In the genomic region with DNA sequence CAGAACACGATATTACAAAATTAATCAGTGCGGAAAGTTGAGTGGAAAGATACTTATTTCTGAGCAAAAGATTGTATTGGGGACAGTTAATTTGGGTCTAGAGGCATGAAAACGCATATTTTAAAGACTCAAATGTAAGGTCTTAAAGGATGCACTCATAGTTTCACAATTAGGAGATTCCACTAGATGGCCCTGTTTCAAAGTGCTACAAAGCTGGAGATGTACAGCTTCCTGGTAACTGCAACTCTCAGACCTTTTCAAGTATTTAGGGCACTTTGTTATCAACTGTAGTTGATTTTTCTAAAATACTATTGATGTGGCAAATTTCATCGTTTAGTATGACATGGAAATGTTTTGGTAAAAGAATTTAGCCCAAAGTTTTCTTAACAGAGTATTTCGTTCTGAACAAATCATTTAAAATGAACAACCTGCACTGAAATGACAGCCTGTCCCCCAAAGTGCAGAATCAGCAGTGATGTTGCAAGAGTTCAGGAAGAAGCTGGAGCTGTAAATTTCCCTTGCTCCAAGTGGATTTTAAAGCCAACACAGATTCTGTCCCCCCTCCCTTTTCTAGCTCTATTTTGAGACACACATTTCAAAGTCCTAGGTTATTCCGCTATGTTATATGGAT, we compare ENCODE assay signal across 8 cellular contexts. TPM values are rescaled to one million over a fixed set of nuclear protein-coding genes. Genes with fewer than 3 reads are reported as not detected.
DNase-seq lines count a peak whose midpoint lies in the region; ATAC-seq, FAIRE-seq and TF ChIP-seq lines count a peak whose summit lies in the region.

No MANE protein-coding gene starts in this region.

- no peaks in the 10 kb centered on the region for H3K36me3 ChIP-seq in kidney (ENCODE audit: control insufficient read depth in 1 of 2, insufficient read depth in 2 of 2, low read length in 2 of 2)

- no peak overlapping the region for H3K9ac ChIP-seq in kidney (ENCODE audit: low read length in 2 of 2)

- no peaks in the 10 kb centered on the region for H3K36me3 Mint-ChIP-seq in activated naive CD8-positive, alpha-beta T cell treated with anti-CD3 and anti-CD28 coated beads, Interleukin-2, amount 50 U/mL, for 24 hours (ENCODE audit: low read depth)

- intact Hi-C loops in kidney (cut with DNase I) = loop anchor here (10.0 kb wide), 1 partner anchor 376 kb away; no protein-coding TSS in a partner anchor

- no peak overlapping the region for H3K4me3 ChIP-seq in kidney (ENCODE audit: low read length in 2 of 2)

- peaks cover 19% of the 10 kb centered on the region for H3K27me3 Mint-ChIP-seq in activated naive CD8-positive, alpha-beta T cell treated with anti-CD3 and anti-CD28 coated beads, Interleukin-2, amount 50 U/mL, for 24 hours

- DNase-seq in DMS153 (lab: John Stamatoyannopoulos, UW) (peak; percentile 11), NCI-H1092 (lab: John Stamatoyannopoulos, UW) (peak; percentile 0), kidney (no peak), T-helper 9 cell (no peak)
- DNase-seq in activated naive CD8-positive, alpha-beta T cell treated with anti-CD3 and anti-CD28 coated beads, Interleukin-2, amount 50 U/mL, for 24 hours = no peak

- ATAC-seq in GM21576 (IDR thresholded peaks at IDR 0.05; ENCODE audit: unreplicated experiment) = peak; percentile 63
- ATAC-seq in activated naive CD8-positive, alpha-beta T cell treated with anti-CD3 and anti-CD28 coated beads, Interleukin-2, amount 50 U/mL, for 24 hours = peak; percentile 72
- no peak for ATAC-seq in GM18909 (IDR thresholded peaks at IDR 0.05; ENCODE audit: poor library complexity, unreplicated experiment)
- ATAC-seq in HG03280 (IDR thresholded peaks at IDR 0.05; ENCODE audit: unreplicated experiment) = no peak

- H3K27ac Mint-ChIP-seq in activated naive CD8-positive, alpha-beta T cell treated with anti-CD3 and anti-CD28 coated beads, Interleukin-2, amount 50 U/mL, for 24 hours = no peak overlapping the region

- no peak overlapping the region for H3K27ac ChIP-seq in kidney (ENCODE audit: low read depth in 2 of 2, low read length in 2 of 2)

- no peaks in the 10 kb centered on the region for H3K9me3 Mint-ChIP-seq in activated naive CD8-positive, alpha-beta T cell treated with anti-CD3 and anti-CD28 coated beads, Interleukin-2, amount 50 U/mL, for 24 hours

- no peak for FAIRE-seq in kidney (lab: Jason Lieb, UNC)

- H3K4me1 ChIP-seq in kidney (ENCODE audit: control insufficient read depth in 1 of 2, insufficient read depth in 1 of 2, low read depth in 1 of 2, low read length in 2 of 2) = no peaks in the 10 kb centered on the region

- H3K4me3 Mint-ChIP-seq in activated naive CD8-positive, alpha-beta T cell treated with anti-CD3 and anti-CD28 coated beads, Interleukin-2, amount 50 U/mL, for 24 hours = no peak overlapping the region

- peak; percentile 28 for TF ChIP-seq CTCF in kidney (IDR thresholded peaks at IDR 0.05; ENCODE audit: borderline replicate concordance, extremely low read depth, insufficient read depth)

- no peaks in the 10 kb centered on the region for H3K9me3 ChIP-seq in kidney (ENCODE audit: control insufficient read depth in 1 of 2, low read length in 2 of 2)

- H3K4me1 Mint-ChIP-seq in activated naive CD8-positive, alpha-beta T cell treated with anti-CD3 and anti-CD28 coated beads, Interleukin-2, amount 50 U/mL, for 24 hours = peaks cover 7% of the 10 kb centered on the region

RNA-seq across cellular contexts. Expression of gene NDUFB6, which starts 16.2 kb away (rescaled TPM):
- 47.6 TPM for total RNA-seq in kidney
- 132 TPM for polyA plus RNA-seq in kidney (ENCODE audit: insufficient read depth, low read depth, low replicate concordance)

RNA-seq across cellular contexts. Expression of gene TOPORS, which starts 36.8 kb away (rescaled TPM):
- 15.6 TPM for total RNA-seq in kidney
- polyA plus RNA-seq in kidney (ENCODE audit: insufficient read depth, low read depth, low replicate concordance) = 8.1 TPM

RNA-seq across cellular contexts. Expression of gene SMIM27, which starts 37.1 kb away (rescaled TPM):
- total RNA-seq in kidney = 14.6 TPM
- 36.9 TPM for polyA plus RNA-seq in kidney (ENCODE audit: insufficient read depth, low read depth, low replicate concordance)

RNA-seq across cellular contexts. Expression of gene TAF1L, which starts 46.3 kb away (rescaled TPM):
- total RNA-seq in kidney = not detected
- not detected for polyA plus RNA-seq in kidney (ENCODE audit: insufficient read depth, low read depth, low replicate concordance)

Comparison
In these comparisons a context has a peak if more than half of its experiments do, and no peak if none do; other contexts are left out.
1. DNase-seq: peak in DMS153 (single experiment) and NCI-H1092 (single experiment); none in activated naive CD8-positive, alpha-beta T cell treated with anti-CD3 and anti-CD28 coated beads, Interleukin-2, amount 50 U/mL, for 24 hours (single experiment), kidney (single experiment) and T-helper 9 cell (single experiment).
2. ATAC-seq: peak in GM21576 (single experiment) and activated naive CD8-positive, alpha-beta T cell treated with anti-CD3 and anti-CD28 coated beads, Interleukin-2, amount 50 U/mL, for 24 hours (single experiment); none in GM18909 (single experiment) and HG03280 (single experiment).